Comparison of ENCODE assay signal across 7 cellular contexts in the genomic region with DNA sequence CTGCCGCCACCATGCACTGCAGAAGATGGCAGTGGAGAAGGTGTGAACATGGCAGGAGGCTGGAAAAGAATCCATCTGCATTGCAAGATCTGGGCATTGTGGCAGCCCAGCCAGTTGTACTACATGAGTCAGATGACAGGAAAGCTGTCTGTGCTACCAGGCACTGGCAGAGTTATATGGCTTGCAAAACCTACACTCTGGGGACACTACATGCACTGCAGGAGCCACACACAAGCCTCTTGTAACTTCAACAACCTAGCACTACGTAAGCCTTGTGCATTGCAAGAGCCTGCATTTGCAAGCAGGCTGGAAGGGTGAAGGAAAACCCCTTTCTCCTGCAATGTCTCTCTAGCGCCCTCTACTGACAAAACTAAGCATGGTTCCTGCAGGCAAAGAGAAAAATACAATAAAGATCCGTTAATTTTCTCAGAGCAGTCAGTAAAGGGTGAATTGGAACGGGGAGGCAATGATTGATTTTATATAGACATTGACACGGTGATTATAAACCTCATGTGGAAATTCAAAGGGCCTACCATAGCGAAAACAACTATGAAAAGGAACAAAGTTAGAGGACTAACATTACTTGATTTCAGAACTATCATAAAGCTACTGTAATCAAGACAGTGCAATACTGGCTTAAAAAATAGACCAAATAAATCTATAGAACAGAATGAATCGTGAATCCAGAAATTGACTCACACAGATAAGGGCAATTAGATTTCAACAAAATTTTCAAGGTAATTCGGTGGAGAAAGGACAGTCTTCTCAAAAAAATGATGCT. TPM values are rescaled to one million over a fixed set of nuclear protein-coding genes. Genes with fewer than 3 reads are reported as not detected.
DNase-seq lines count a peak whose midpoint lies in the region; TF ChIP-seq lines count a peak whose summit lies in the region.

No MANE protein-coding gene starts in this region.

- DNase-seq in GM12864 (ENCODE audit: low read depth): peak; percentile 27
- peak; percentile 72 for DNase-seq in H9
- peak; percentile 45 for DNase-seq in SK-N-SH
- DNase-seq in amniotic epithelial cell (ENCODE audit: low read depth): peak; percentile 73
- peak; percentile 72 for DNase-seq in right atrium auricular region (ENCODE audit: low spot score)
- no peak for DNase-seq in sigmoid colon

- CTCF ChIA-PET in SK-N-SH (lab: Yijun Ruan, JAX): interaction anchor here (0.6 to 3.9 kb wide), 58 partner anchors 10 to 765 kb away, joined by 3 to 33 read pairs (median 4); partner anchors contain the start of gene SGIP1

- H3K27ac Mint-ChIP-seq in H9: peak overlapping the region in 1 of 3 experiments; percentile 66; a peak in 1 of 7 replicates

- no peaks in the 10 kb centered on the region for H3K79me1 ChIP-seq in H9 (ENCODE audit: insufficient read depth, low read depth, low read length, poor library complexity, severe bottlenecking)

- no peak overlapping the region for H4K5ac ChIP-seq in H9 (ENCODE audit: insufficient read length, low read depth, low read length)

- H3K4me1 ChIP-seq in H9 (ENCODE audit: insufficient read depth, low read length): peaks cover 3% of the 10 kb centered on the region; the same call in 1 of the 2 replicates
- H3K4me1 ChIP-seq in Loucy (ENCODE audit: insufficient read depth, low read length, poor library complexity, severe bottlenecking): peaks cover 46% of the 10 kb centered on the region
- H3K4me1 ChIP-seq in SK-N-SH (ENCODE audit: control insufficient read depth in 1 of 2, insufficient read depth in 2 of 2, low read depth in 1 of 2, low read length in 1 of 2): peaks cover 5 to 14% of the 10 kb centered on the region in 2 experiments; a peak in 2 of 4 replicates
- peaks cover 0 to 5% of the 10 kb centered on the region in 2 donors for H3K4me1 ChIP-seq in right atrium auricular region
- H3K4me1 ChIP-seq in sigmoid colon: peaks cover 0 to 5% (median 0%) of the 10 kb centered on the region in 4 donors

- peaks cover 7% of the 10 kb centered on the region for H3K27me3 Mint-ChIP-seq in H9 (ENCODE audit: low read depth)

- no peak overlapping the region for H2BK5ac ChIP-seq in H9 (ENCODE audit: insufficient read length, low read length)

- no peak overlapping the region for H2BK12ac ChIP-seq in H9 (ENCODE audit: insufficient read length, low read depth, low read length)

- H3K36me3 ChIP-seq in Loucy (ENCODE audit: insufficient read depth, low read length) (no peaks in the 10 kb centered on the region), SK-N-SH (replicated peaks in 1 of 2; ENCODE audit: control insufficient read depth in 1 of 2, insufficient read depth in 2 of 2, low read length in 1 of 2) (peaks cover 0 to 8% of the 10 kb centered on the region in 2 experiments), right atrium auricular region (no peaks in the 10 kb centered on the region), sigmoid colon (no peaks in the 10 kb centered on the region)

- intact Hi-C loops in sigmoid colon (cut with DNase I): loop anchor here (10.0 kb wide), 1 partner anchor 471 kb away; no protein-coding TSS in a partner anchor

- no peaks in the 10 kb centered on the region for H3K9me2 ChIP-seq in Loucy (replicated peaks; ENCODE audit: low read depth, low read length)
- no peaks in the 10 kb centered on the region for H3K9me2 ChIP-seq in SK-N-SH

- peaks cover 11% of the 10 kb centered on the region; the same call in 1 of the 2 replicates for H3F3A ChIP-seq in Loucy (ENCODE audit: low read depth)
- H3F3A ChIP-seq in SK-N-SH (replicated peaks; ENCODE audit: insufficient read depth): peaks cover 14% of the 10 kb centered on the region

- no peaks in the 10 kb centered on the region for H4K20me1 ChIP-seq in H9 (ENCODE audit: control insufficient read depth, insufficient read depth, insufficient read length)
- no peaks in the 10 kb centered on the region for H4K20me1 ChIP-seq in Loucy (ENCODE audit: insufficient read depth, low read length, poor library complexity, severe bottlenecking)
- H4K20me1 ChIP-seq in SK-N-SH (ENCODE audit: insufficient read depth): no peaks in the 10 kb centered on the region

- H4K91ac ChIP-seq in H9 (ENCODE audit: insufficient read length, low read depth, low read length): no peak overlapping the region

- no peaks in the 10 kb centered on the region for H3K23me2 ChIP-seq in H9 (ENCODE audit: insufficient read length, low read depth, low read length, poor library complexity, severe bottlenecking)

- no peak overlapping the region for H3K4me3 ChIP-seq in GM12864 (ENCODE audit: low read depth, low read length)
- no peak overlapping the region for H3K4me3 ChIP-seq in Loucy (ENCODE audit: low read length, poor library complexity, severe bottlenecking)
- peak overlapping the region in 1 of 2 experiments; percentile 14; a peak in 1 of 4 replicates for H3K4me3 ChIP-seq in SK-N-SH (ENCODE audit: low read depth in 2 of 2, low read length in 1 of 2)
- no peak overlapping the region for H3K4me3 ChIP-seq in right atrium auricular region
- H3K4me3 ChIP-seq in sigmoid colon: no peak overlapping the region

- H3K14ac ChIP-seq in H9 (ENCODE audit: insufficient read depth, low read length): no peak overlapping the region

- WGBS in H9 (ENCODE audit: extremely low coverage, insufficient read length, low lambda C conversion rate): no CpG with 5 or more reads among the region's 9 CpGs
- WGBS in SK-N-SH (ENCODE audit: low lambda C conversion rate): 29% methylated on average over 9 of the region's 9 CpGs
- WGBS in sigmoid colon, 2 donors: 19 to 29% methylated on average over 9 of the region's 9 CpGs

- TF ChIP-seq RAD21 in SK-N-SH (IDR thresholded peaks at IDR 0.05; ENCODE audit: low read length): peak; percentile 88

- H4K8ac ChIP-seq in H9 (replicated peaks; ENCODE audit: insufficient read length, low read depth, low read length): no peak overlapping the region

- peaks cover 0 to 5% of the 10 kb centered on the region in 2 experiments; a peak in 2 of 5 replicates for H3K9me3 Mint-ChIP-seq in H9

- POLR2A ChIA-PET in SK-N-SH (lab: Yijun Ruan, JAX): interaction anchor here (0.8 to 1.1 kb wide), 2 partner anchors 192 to 223 kb away, joined by 3 read pairs; partner anchors contain the start of gene SGIP1

- 0 out of 2 replicates have a peak, but pooled peaks cover 2% of the 10 kb centered on the region for H3K27me3 ChIP-seq in H9 (ENCODE audit: insufficient read depth, low read length)
- H3K27me3 ChIP-seq in Loucy (ENCODE audit: insufficient read depth, low read length, poor library complexity, severe bottlenecking): no peaks in the 10 kb centered on the region
- no peaks in the 10 kb centered on the region for H3K27me3 ChIP-seq in SK-N-SH (ENCODE audit: insufficient read depth)
- no peaks in the 10 kb centered on the region for H3K27me3 ChIP-seq in right atrium auricular region
- no peaks in the 10 kb centered on the region for H3K27me3 ChIP-seq in sigmoid colon

- H3K4ac ChIP-seq in H9 (ENCODE audit: low read depth, low read length): no peak overlapping the region

- no peak overlapping the region for H3K18ac ChIP-seq in H9 (ENCODE audit: insufficient read length, low read depth, low read length)

- H3K9ac ChIP-seq in H9 (ENCODE audit: extremely low read depth, insufficient read length, low read length) (no peak overlapping the region), Loucy (ENCODE audit: low read depth, low read length, poor library complexity, severe bottlenecking) (peak overlapping the region; percentile 23), SK-N-SH (no peak overlapping the region)

- no peak for TF ChIP-seq POLR2A in sigmoid colon (IDR thresholded peaks at IDR 0.05)

- no peak overlapping the region for H2BK120ac ChIP-seq in H9 (ENCODE audit: low read depth, low read length, poor library complexity, severe bottlenecking)

- no peak overlapping the region for H3T11ph ChIP-seq in H9 (ENCODE audit: low read length)

- H2BK20ac ChIP-seq in H9 (ENCODE audit: low read depth, low read length, poor library complexity, severe bottlenecking): no peak overlapping the region

- H3K9me3 ChIP-seq in H9 (ENCODE audit: control insufficient read depth, low read depth, low read length) (no peaks in the 10 kb centered on the region), Loucy (ENCODE audit: insufficient read depth, low read depth, low read length) (peaks cover 3% of the 10 kb centered on the region; the same call in 1 of the 2 replicates), SK-N-SH (no peaks in the 10 kb centered on the region), right atrium auricular region (no peaks in the 10 kb centered on the region), sigmoid colon (no peaks in the 10 kb centered on the region)

- no peak overlapping the region for H3K27ac ChIP-seq in H9 (ENCODE audit: insufficient read length, low read depth, low read length)
- H3K27ac ChIP-seq in SK-N-SH (ENCODE audit: low read depth in 2 of 2, low read length in 1 of 2): peak overlapping the region in 1 of 2 experiments; percentile 48; a peak in 2 of 4 replicates
- no peak overlapping the region for H3K27ac ChIP-seq in right atrium auricular region
- H3K27ac ChIP-seq in sigmoid colon: no peak overlapping the region

- no peak overlapping the region for H3K23ac ChIP-seq in H9 (ENCODE audit: insufficient read length, low read depth, low read length)

- no peak overlapping the region for H2BK15ac ChIP-seq in H9 (ENCODE audit: low read depth, low read length)

- H3K79me2 ChIP-seq in H9 (ENCODE audit: insufficient read depth, low read length): no peaks in the 10 kb centered on the region
- H3K79me2 ChIP-seq in Loucy (ENCODE audit: insufficient read depth, low read length): no peaks in the 10 kb centered on the region
- no peaks in the 10 kb centered on the region for H3K79me2 ChIP-seq in SK-N-SH (ENCODE audit: insufficient read depth)

- TF ChIP-seq CTCF in GM12864 (IDR thresholded peaks at IDR 0.05; ENCODE audit: low read depth, low read length, missing control alignments): peak; percentile 94
- peak; percentile 97 for TF ChIP-seq CTCF in H9 (conservative IDR thresholded peaks at IDR 0.05)
- TF ChIP-seq CTCF in Loucy (conservative IDR thresholded peaks at IDR 0.05; ENCODE audit: low read length): peak; percentile 98
- TF ChIP-seq CTCF in SK-N-SH (IDR thresholded peaks at IDR 0.05): peak; percentile 98
- peak; percentile 90 to 98 for TF ChIP-seq CTCF in right atrium auricular region (IDR thresholded peaks at IDR 0.05)
- peak in 3 of 4 experiments; percentile 51 to 72 (median 62) for TF ChIP-seq CTCF in sigmoid colon (IDR thresholded peaks at IDR 0.05)

- TF ChIP-seq EP300 in SK-N-SH (IDR thresholded peaks at IDR 0.05; ENCODE audit: borderline replicate concordance in 1 of 2, low read depth in 1 of 2, low read length in 1 of 2) (no peak), sigmoid colon (IDR thresholded peaks at IDR 0.05) (no peak)

- no peak overlapping the region for H3K56ac ChIP-seq in H9 (ENCODE audit: insufficient read length, low read depth, low read length)

- no peaks in the 10 kb centered on the region for H3K36me3 Mint-ChIP-seq in H9 (ENCODE audit: insufficient read depth in 1 of 3, low read depth in 3 of 3)

- H3K4me2 ChIP-seq in H9 (ENCODE audit: insufficient read depth, insufficient read length, low read length): no peak overlapping the region
- H3K4me2 ChIP-seq in Loucy (ENCODE audit: low read depth, low read length, poor library complexity, severe bottlenecking): peak overlapping the region; percentile 34
- H3K4me2 ChIP-seq in SK-N-SH: no peak overlapping the region

- no peak overlapping the region for H2AK5ac ChIP-seq in H9 (ENCODE audit: insufficient read length, low read length)

- H2AFZ ChIP-seq in H9 (ENCODE audit: low read length) (no peak overlapping the region), Loucy (ENCODE audit: low read length) (peak overlapping the region; percentile 79), SK-N-SH (ENCODE audit: low read depth) (peak overlapping the region; percentile 45; the same call in 1 of the 2 replicates)

- H3K4me1 Mint-ChIP-seq in H9: peaks cover 12% of the 10 kb centered on the region in 2 experiments

- no peak overlapping the region for H3K4me3 Mint-ChIP-seq in H9

RNA-seq across cellular contexts. Expression of gene DYNLT5, which starts 26.2 kb away (rescaled TPM):
- 0.83 and 0.86 TPM in 2 replicates for total RNA-seq in H9 (2021)
- polyA plus RNA-seq in SK-N-SH (2012; rRNA removed): not detected in 2 replicates
- polyA plus RNA-seq in SK-N-SH (2012; cell fraction: cytosol; rRNA removed): not detected in 2 replicates
- polyA plus RNA-seq in SK-N-SH (2012; cell fraction: nucleus; rRNA removed): not detected in 2 replicates
- under 1 TPM in 1 of 2 donors, not detected in 1; 0.85 TPM for total RNA-seq in right atrium auricular region
- 1 to 10 TPM in 1 of 4 donors, under 1 TPM in 3; 0.36 to 6.4 (median 0.66) TPM for total RNA-seq in sigmoid colon
- polyA plus RNA-seq in sigmoid colon: under 1 TPM in 2 of 3 donors, not detected in 1; 0.34 to 0.60 TPM
